1 cellular context compared by ENCODE assay signal in the genomic region with DNA sequence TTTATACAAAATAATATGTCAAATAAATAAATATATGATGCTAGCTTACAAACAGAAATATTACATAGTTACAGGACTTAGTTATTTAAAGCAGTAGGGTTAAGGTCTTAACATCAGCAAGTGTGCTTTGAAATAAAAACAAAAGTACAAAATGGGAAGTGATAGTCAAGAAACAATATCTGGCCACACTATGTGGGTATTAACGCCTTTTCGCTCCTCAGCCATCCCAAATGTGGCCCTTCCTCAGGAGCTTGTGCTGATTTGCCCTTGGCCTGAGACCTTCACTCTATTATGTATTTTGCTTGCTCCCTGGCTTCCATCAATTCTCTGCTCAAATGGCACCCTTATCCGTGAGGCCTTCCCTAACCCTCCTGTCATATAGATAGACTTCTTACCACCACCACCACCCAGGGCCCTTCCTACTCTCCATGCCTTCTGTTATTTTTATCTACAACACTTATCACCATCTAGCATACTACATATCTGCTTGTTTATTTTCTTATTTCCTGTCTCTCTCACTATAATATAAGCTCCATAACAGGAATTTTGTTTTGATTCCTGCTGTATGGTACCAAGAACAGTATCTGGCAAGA.
TF ChIP-seq lines count a peak whose summit lies in the region.

No MANE protein-coding gene starts in this region.

TF ChIP-seq in endothelial cell of umbilical vein, 7 proteins besides CTCF, POLR2A, EP300 and RAD21 (continued from another document):
- TF ChIP-seq, protein P1, sequence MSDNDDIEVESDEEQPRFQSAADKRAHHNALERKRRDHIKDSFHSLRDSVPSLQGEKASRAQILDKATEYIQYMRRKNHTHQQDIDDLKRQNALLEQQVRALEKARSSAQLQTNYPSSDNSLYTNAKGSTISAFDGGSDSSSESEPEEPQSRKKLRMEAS (IDR thresholded peaks at IDR 0.05; ENCODE audit: insufficient read depth, insufficient read length) = no peak
- no peak for TF ChIP-seq EZH2 (IDR thresholded peaks at IDR 0.05; ENCODE audit: borderline replicate concordance, low read depth, low read length, severe bottlenecking)
- no peak for TF ChIP-seq FOS (IDR thresholded peaks at IDR 0.05; ENCODE audit: borderline replicate concordance, insufficient read depth, low read length)
